ENCODE assay signal across 27 cellular contexts in the genomic region with DNA sequence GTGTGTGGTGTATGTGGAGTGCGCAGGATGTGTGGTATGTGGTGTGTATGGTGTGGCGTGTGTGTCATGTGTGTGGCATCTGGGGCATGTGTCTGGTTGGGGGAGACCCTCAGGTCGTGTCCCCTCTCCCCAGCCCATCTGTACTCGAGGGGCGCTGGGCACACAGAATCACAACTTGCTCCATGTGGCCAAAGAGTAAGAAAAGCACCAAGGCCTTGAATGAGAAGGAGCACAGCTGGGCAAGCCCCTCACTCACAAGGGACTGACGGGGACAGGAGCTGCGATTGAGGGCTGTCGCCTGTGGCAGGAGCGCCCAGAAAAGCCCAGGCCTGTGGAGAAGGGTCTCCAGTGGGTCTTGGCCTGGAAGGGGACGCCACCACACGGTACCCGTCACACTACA.
"Had no signal": no experiment of that assay in that cellular context is flagged by ENCODE, and none has a peak within 500 bp of the region (broad histone marks: within the 10 kb centered on the region; RNA-seq: fewer than 3 reads in every experiment).

No MANE protein-coding gene starts in this region.

- H3K4me3 Mint-ChIP-seq: activated CD4-positive, alpha-beta T cell treated with anti-CD3 and anti-CD28 coated beads for 36 hours; activated naive CD8-positive, alpha-beta T cell; effector memory CD8-positive, alpha-beta T cell; naive thymus-derived CD4-positive, alpha-beta T cell; neural progenitor cell; stimulated activated memory B cell treated with anti-CD40 and anti-IgM and Interleukin-4, amounts not matched to agents 10 μg/mL and 1 μg/mL and 100 μg/mL, for 72 hours; T-cell had no signal

- H3K36me3 ChIP-seq: brain microvascular endothelial cell, neural progenitor cell, ovary, prostate gland, uterus had no signal

- H2AFZ ChIP-seq: neural progenitor cell had no signal

- H3K27me3 Mint-ChIP-seq: activated CD4-positive, alpha-beta T cell treated with anti-CD3 and anti-CD28 coated beads for 36 hours; activated naive CD8-positive, alpha-beta T cell; effector memory CD8-positive, alpha-beta T cell; naive thymus-derived CD4-positive, alpha-beta T cell; stimulated activated memory B cell treated with anti-CD40 and anti-IgM and Interleukin-4, amounts not matched to agents 10 μg/mL and 1 μg/mL and 100 μg/mL, for 72 hours; T-cell had no signal

- H3K9ac ChIP-seq: neural progenitor cell had no signal

- H3K9me3 ChIP-seq: adrenal gland, ascending aorta, esophagus squamous epithelium, gastrocnemius medialis, ovary, prostate gland, stomach, uterus had no signal

- H3K9me3 Mint-ChIP-seq: effector memory CD8-positive, alpha-beta T cell; naive thymus-derived CD4-positive, alpha-beta T cell; neural progenitor cell; stimulated activated memory B cell treated with anti-CD40 and anti-IgM and Interleukin-4, amounts not matched to agents 10 μg/mL and 1 μg/mL and 100 μg/mL, for 72 hours; T-cell had no signal

- H3K27me3 ChIP-seq: adrenal gland, ascending aorta, brain microvascular endothelial cell, dorsolateral prefrontal cortex, esophagus squamous epithelium, gastrocnemius medialis, neural progenitor cell, ovary, stomach, uterus had no signal

- H3K4me1 ChIP-seq: adrenal gland, ascending aorta, esophagus squamous epithelium, gastrocnemius medialis, neural progenitor cell, prostate gland, stomach, uterus had no signal

- H3K4me2 ChIP-seq: neural progenitor cell had no signal

- H3K27ac ChIP-seq: adrenal gland, ascending aorta, brain microvascular endothelial cell, dorsolateral prefrontal cortex, esophagus squamous epithelium, gastrocnemius medialis, neural progenitor cell, ovary, prostate gland, stomach, uterus had no signal

- H3K4me1 Mint-ChIP-seq: activated CD4-positive, alpha-beta T cell treated with anti-CD3 and anti-CD28 coated beads for 36 hours; naive thymus-derived CD4-positive, alpha-beta T cell; neural progenitor cell; stimulated activated memory B cell treated with anti-CD40 and anti-IgM and Interleukin-4, amounts not matched to agents 10 μg/mL and 1 μg/mL and 100 μg/mL, for 72 hours; T-cell had no signal

- DNase-seq: activated CD4-positive, alpha-beta T cell treated with anti-CD3 and anti-CD28 coated beads for 36 hours; activated CD4-positive, alpha-beta T cell treated with anti-CD3 and anti-CD28 coated beads, Interleukin-2, amount 50 U/mL, for 4 hours; activated naive CD4-positive, alpha-beta T cell; brain microvascular endothelial cell; central memory CD4-positive, alpha-beta T cell; effector memory CD8-positive, alpha-beta T cell; esophagus squamous epithelium; gastrocnemius medialis; hypothalamus; left cardiac atrium; naive thymus-derived CD4-positive, alpha-beta T cell; stimulated activated CD4-positive, alpha-beta T cell treated with anti-CD3 and anti-CD28 coated beads, Interleukin-12 subunit alpha, Interleukin-12 subunit beta, amount 100 ng/mL, for 4 hours; stimulated activated CD4-positive, alpha-beta T cell treated with anti-CD3 and anti-CD28 coated beads, Interleukin-1b, Interleukin-23, amount 100 ng/mL, for 48 hours; stomach; T-helper 9 cell; trophoblast cell; uterus had no signal

- H3K27ac Mint-ChIP-seq: activated CD4-positive, alpha-beta T cell treated with anti-CD3 and anti-CD28 coated beads for 36 hours; activated naive CD8-positive, alpha-beta T cell; effector memory CD8-positive, alpha-beta T cell; naive thymus-derived CD4-positive, alpha-beta T cell; neural progenitor cell; stimulated activated memory B cell treated with anti-CD40 and anti-IgM and Interleukin-4, amounts not matched to agents 10 μg/mL and 1 μg/mL and 100 μg/mL, for 72 hours; T-cell had no signal

- ATAC-seq: activated CD4-positive, alpha-beta T cell treated with anti-CD3 and anti-CD28 coated beads for 36 hours; effector memory CD8-positive, alpha-beta T cell; left cardiac atrium; naive thymus-derived CD4-positive, alpha-beta T cell; stimulated activated memory B cell treated with anti-CD40 and anti-IgM and Interleukin-4, amounts not matched to agents 10 μg/mL and 1 μg/mL and 100 μg/mL, for 72 hours; T-cell had no signal

- H3K4me3 ChIP-seq: adrenal gland, ascending aorta, dorsolateral prefrontal cortex, esophagus squamous epithelium, gastrocnemius medialis, lung, neural progenitor cell, ovary, prostate gland, stomach, uterus had no signal

- H3K36me3 Mint-ChIP-seq: neural progenitor cell had no signal
